4 cellular contexts compared by ENCODE assay signal in genomic region chr16:66453230-66453629, GRCh38. TPM values are rescaled to one million over a fixed set of nuclear protein-coding genes. Genes with fewer than 3 reads are reported as not detected.
"Had no signal": no experiment of that assay in that cellular context is flagged by ENCODE, and none has a peak within 500 bp of the region (broad histone marks: within the 10 kb centered on the region; RNA-seq: fewer than 3 reads in every experiment).

No MANE protein-coding gene starts in this region.

RNA-seq across cellular contexts. Expression of gene BEAN1, which starts 26.1 kb away (rescaled TPM):
- total RNA-seq: HFFc6, HT1080, IMR-90, K562 had no signal
- polyA plus RNA-seq: IMR-90, K562 had no signal
